Comparison of ENCODE assay signal across 17 cellular contexts in the genomic region with DNA sequence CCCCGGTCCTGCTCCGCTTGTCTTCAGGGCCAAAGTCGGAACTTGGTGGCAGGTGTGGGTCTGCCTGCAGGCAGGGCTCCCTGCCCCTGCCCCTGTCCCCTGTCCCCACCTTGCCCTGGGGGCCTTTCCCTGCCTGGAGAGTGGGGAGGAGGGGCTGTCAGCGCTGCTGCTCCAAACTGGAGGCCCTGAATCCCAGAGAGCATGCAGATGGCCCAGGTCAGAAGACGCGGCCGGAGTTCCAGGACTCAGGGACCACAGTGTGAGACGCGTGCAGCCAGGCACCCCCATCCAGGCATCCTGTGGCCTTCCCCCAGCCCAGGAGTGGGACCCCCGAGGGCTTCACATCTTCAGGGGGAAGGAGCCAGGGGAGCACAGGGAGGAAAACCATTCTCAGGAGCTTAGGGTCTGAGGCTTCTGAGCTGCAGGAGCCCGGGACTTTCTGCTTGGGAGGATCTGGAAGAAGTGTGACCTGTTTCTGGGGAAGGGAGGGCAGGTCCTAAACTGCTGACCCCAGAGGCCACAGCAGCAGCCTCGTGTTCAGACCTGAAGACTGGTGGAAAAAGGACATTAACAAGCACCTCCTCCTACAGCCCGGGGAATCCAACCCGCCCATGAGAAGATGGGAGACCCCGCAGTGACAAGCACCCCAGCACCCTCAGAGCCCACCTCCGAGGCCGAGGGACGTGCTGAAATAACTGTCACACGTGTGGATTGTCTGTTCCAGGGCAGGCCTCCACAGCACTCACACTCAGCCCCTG. TPM values are rescaled to one million over a fixed set of nuclear protein-coding genes. Genes with fewer than 3 reads are reported as not detected.
"Had no signal": no experiment of that assay in that cellular context is flagged by ENCODE, and none has a peak within 500 bp of the region (broad histone marks: within the 10 kb centered on the region; RNA-seq: fewer than 3 reads in every experiment).

No MANE protein-coding gene starts in this region.

- H3K27ac Mint-ChIP-seq: activated B cell treated with CpG ODN at 0.5 μM for 24 hours; activated naive CD8-positive, alpha-beta T cell treated with anti-CD3 and anti-CD28 coated beads for 36 hours; activated T-cell treated with anti-CD3 and anti-CD28 coated beads, Interleukin-2, amount 50 U/mL, for 72 hours; endodermal cell; stimulated activated naive CD8-positive, alpha-beta T cell treated with anti-CD3 and anti-CD28 coated beads, Interleukin-15, Interleukin-2, amounts not matched to agents 100 ng/mL and 50 ng/mL, for 24 hours; T-helper 17 cell had no signal

- H3K36me3 ChIP-seq: lower lobe of right lung, thoracic aorta had no signal

- H3K36me3 Mint-ChIP-seq: activated naive CD8-positive, alpha-beta T cell treated with anti-CD3 and anti-CD28 coated beads for 36 hours had no signal

- H3K9me3 Mint-ChIP-seq: activated B cell treated with CpG ODN at 0.5 μM for 24 hours; activated naive CD8-positive, alpha-beta T cell treated with anti-CD3 and anti-CD28 coated beads for 36 hours; activated T-cell treated with anti-CD3 and anti-CD28 coated beads, Interleukin-2, amount 50 U/mL, for 72 hours; endodermal cell; stimulated activated naive CD8-positive, alpha-beta T cell treated with anti-CD3 and anti-CD28 coated beads, Interleukin-15, Interleukin-2, amounts not matched to agents 100 ng/mL and 50 ng/mL, for 24 hours had no signal

- H3K4me1 ChIP-seq: lower lobe of right lung, parathyroid adenoma had no signal

- H3K4me3 ChIP-seq: lower lobe of right lung, thoracic aorta had no signal

- DNase-seq: activated B cell treated with CpG ODN at 0.5 μM for 24 hours; activated CD4-positive, alpha-beta T cell treated with anti-CD3 and anti-CD28 coated beads for 48 hours; activated CD8-positive, alpha-beta memory T cell treated with anti-CD3 and anti-CD28 coated beads, Interleukin-2, amount 50 U/mL, for 48 hours; activated gamma-delta T cell treated with Interleukin-2 at 50 U/mL for 16 hours; activated naive CD8-positive, alpha-beta T cell treated with anti-CD3 and anti-CD28 coated beads for 36 hours; activated T-cell treated with anti-CD3 and anti-CD28 coated beads, Interleukin-2, amount 50 U/mL, for 72 hours; dermis blood vessel endothelial cell; kidney glomerular epithelial cell; lower lobe of right lung; stimulated activated CD4-positive, alpha-beta T cell treated with anti-CD3 and anti-CD28 coated beads, Interleukin-4, amount 100 ng/mL, for 1 hour; T-helper 17 cell had no signal

- H3K9ac ChIP-seq: parathyroid adenoma had no signal

- H3K4me1 Mint-ChIP-seq: activated B cell treated with CpG ODN at 0.5 μM for 24 hours; activated naive CD8-positive, alpha-beta T cell treated with anti-CD3 and anti-CD28 coated beads for 36 hours; T-helper 17 cell had no signal

- ATAC-seq: activated T-cell treated with anti-CD3 and anti-CD28 coated beads, Interleukin-2, amount 50 U/mL, for 72 hours; lower lobe of right lung; T-helper 17 cell had no signal

- H3K27ac ChIP-seq: lower lobe of right lung, parathyroid adenoma, thoracic aorta had no signal

- H3K4me3 Mint-ChIP-seq: activated B cell treated with CpG ODN at 0.5 μM for 24 hours; activated naive CD8-positive, alpha-beta T cell treated with anti-CD3 and anti-CD28 coated beads for 36 hours; activated T-cell treated with anti-CD3 and anti-CD28 coated beads, Interleukin-2, amount 50 U/mL, for 72 hours; endodermal cell; stimulated activated naive CD8-positive, alpha-beta T cell treated with anti-CD3 and anti-CD28 coated beads, Interleukin-15, Interleukin-2, amounts not matched to agents 100 ng/mL and 50 ng/mL, for 24 hours; T-helper 17 cell had no signal

- H3K9me3 ChIP-seq: lower lobe of right lung, thoracic aorta had no signal

RNA-seq across cellular contexts. Expression of a gene that starts 38.0 kb away (rescaled TPM):
- total RNA-seq: activated B cell treated with CpG ODN at 0.5 μM for 24 hours; activated naive CD8-positive, alpha-beta T cell treated with anti-CD3 and anti-CD28 coated beads for 36 hours; activated T-cell treated with anti-CD3 and anti-CD28 coated beads, Interleukin-2, amount 50 U/mL, for 72 hours; dermis blood vessel endothelial cell; epithelial cell of proximal tubule; lower lobe of right lung; renal cortical epithelial cell; T-helper 17 cell; thoracic aorta had no signal
